ENCODE assay signal across 1 cellular context in genomic region chr18:25531207-25531606, GRCh38.
TF ChIP-seq lines count a peak whose summit lies in the region.

No MANE protein-coding gene starts in this region.

TF ChIP-seq in GM23338, 12 proteins besides CTCF, POLR2A, EP300 and RAD21 (continued from another document):
- no peak for TF ChIP-seq ZNF462 (CRISPR knock-in tag; IDR thresholded peaks at IDR 0.05)
- TF ChIP-seq JUNB (IDR thresholded peaks at IDR 0.05; ENCODE audit: unreplicated experiment), result no peak
- no peak for TF ChIP-seq CREB1 (CRISPR knock-in tag; IDR thresholded peaks at IDR 0.05; ENCODE audit: low read depth)
- TF ChIP-seq ZNF331 (CRISPR knock-in tag; IDR thresholded peaks at IDR 0.05; ENCODE audit: low read depth), result no peak
- no peak for TF ChIP-seq ZNF114 (CRISPR knock-in tag; IDR thresholded peaks at IDR 0.05)
- no peak for TF ChIP-seq POLR2AphosphoS5 (IDR thresholded peaks at IDR 0.05; ENCODE audit: low read depth)
- no peak for TF ChIP-seq ETS1 (IDR thresholded peaks at IDR 0.05)
- TF ChIP-seq NANOG (IDR thresholded peaks at IDR 0.05; ENCODE audit: borderline replicate concordance), result no peak
- no peak for TF ChIP-seq EZH2 (IDR thresholded peaks at IDR 0.05; ENCODE audit: low read depth, unreplicated experiment)
- TF ChIP-seq EZH2phosphoT487 (IDR thresholded peaks at IDR 0.05; ENCODE audit: unreplicated experiment), result no peak
- no peak for TF ChIP-seq STAT1 (IDR thresholded peaks at IDR 0.05; ENCODE audit: unreplicated experiment)
